8 cellular contexts compared by ENCODE assay signal in the genomic region with DNA sequence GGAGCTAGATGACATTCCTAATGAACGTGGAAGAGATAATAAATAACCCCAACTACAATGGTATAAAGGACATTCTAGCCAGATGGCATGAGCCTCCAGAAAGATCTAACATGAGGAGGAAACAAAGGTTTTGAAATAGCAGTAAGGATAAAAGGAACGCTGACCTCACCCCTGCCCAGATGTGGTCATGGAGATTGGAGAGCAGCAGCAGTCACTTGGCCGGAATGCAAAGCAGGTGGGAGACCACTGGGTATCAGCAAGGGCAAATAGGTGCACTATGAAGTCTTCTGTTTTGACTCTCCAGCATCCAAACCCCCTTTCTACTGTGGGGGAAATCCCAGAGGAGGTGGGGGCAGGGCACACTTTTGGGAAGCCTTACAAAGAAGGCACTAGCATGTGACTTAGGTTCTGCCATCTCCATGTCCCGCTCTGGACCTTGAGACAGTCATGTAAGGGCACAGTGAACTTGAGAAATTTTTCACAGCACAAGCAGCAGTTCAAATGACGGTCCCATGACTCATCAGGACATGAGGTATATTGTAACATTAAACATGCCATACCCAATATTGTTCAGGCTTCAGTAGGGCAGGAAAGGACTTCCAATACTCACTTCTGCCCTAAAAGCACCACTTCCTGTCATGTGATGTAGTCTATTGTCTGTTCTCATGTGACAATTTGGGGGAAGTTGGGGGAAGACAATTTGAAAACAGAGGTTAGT. TPM values are rescaled to one million over a fixed set of nuclear protein-coding genes. Genes with fewer than 3 reads are reported as not detected.
A peak's percentile ranks its signal among the peaks of the same experiment; 100 is the strongest.
DNase-seq lines count a peak whose midpoint lies in the region; ATAC-seq and TF ChIP-seq lines count a peak whose summit lies in the region.

No MANE protein-coding gene starts in this region.

- H3K27ac ChIP-seq in GM23248: peak overlapping the region; percentile 88
- H3K27ac ChIP-seq in RWPE2 (ENCODE audit: poor library complexity, severe bottlenecking): peak overlapping the region; percentile 94

- H3K27me3 ChIP-seq in GM23248 (replicated peaks; ENCODE audit: insufficient read depth) (no peaks in the 10 kb centered on the region), RWPE2 (ENCODE audit: insufficient read depth, poor library complexity, severe bottlenecking) (no peaks in the 10 kb centered on the region)

- peak; percentile 78 to 81 for DNase-seq in AML-193 (lab: John Stamatoyannopoulos, UW)
- peak; percentile 95 for DNase-seq in GM23248
- peak; percentile 72 for DNase-seq in RWPE2 (ENCODE audit: low spot score)
- DNase-seq in glomerular visceral epithelial cell (ENCODE audit: extremely low spot score): peak; percentile 86
- DNase-seq in glutamatergic neuron: no peak
- no peak for DNase-seq in NCI-H2029 (lab: John Stamatoyannopoulos, UW)
- DNase-seq in T-helper 9 cell: no peak
- no peak for DNase-seq in NCI-H446 treated with DMSO at 0.1 percent for 48 hours (lab: John Stamatoyannopoulos, UW)

- no peaks in the 10 kb centered on the region for H3K79me2 ChIP-seq in GM23248 (ENCODE audit: insufficient read depth)

- H3K27me3 Mint-ChIP-seq in glutamatergic neuron (ENCODE audit: unreplicated experiment): no peaks in the 10 kb centered on the region

- H3K4me1 Mint-ChIP-seq in glutamatergic neuron (ENCODE audit: low read depth, unreplicated experiment): peaks cover 8% of the 10 kb centered on the region

- H3K36me3 Mint-ChIP-seq in glutamatergic neuron (ENCODE audit: unreplicated experiment): no peaks in the 10 kb centered on the region

- peak overlapping the region; percentile 58 for H3K9ac ChIP-seq in GM23248

- in situ Hi-C loops in GM23248 (cut with MboI): loop anchor here (25.0 kb wide), 1 partner anchor 104 kb away; no protein-coding TSS in a partner anchor

- no peaks in the 10 kb centered on the region for H3K9me2 ChIP-seq in GM23248 (ENCODE audit: insufficient read depth)

- H3K36me3 ChIP-seq in GM23248 (ENCODE audit: low read depth) (no peaks in the 10 kb centered on the region), RWPE2 (ENCODE audit: low read depth) (no peaks in the 10 kb centered on the region)

- H3K4me3 Mint-ChIP-seq in glutamatergic neuron (ENCODE audit: unreplicated experiment): no peak overlapping the region

- H3K4me3 ChIP-seq in GM23248: peak overlapping the region; percentile 13
- no peak overlapping the region for H3K4me3 ChIP-seq in RWPE2 (ENCODE audit: severe bottlenecking)

- peak overlapping the region; percentile 42 for H2AFZ ChIP-seq in GM23248

- H3K9me3 ChIP-seq in GM23248 (ENCODE audit: low read depth) (no peaks in the 10 kb centered on the region), RWPE2 (ENCODE audit: severe bottlenecking) (no peaks in the 10 kb centered on the region)

- no peak overlapping the region for H3K27ac Mint-ChIP-seq in glutamatergic neuron (ENCODE audit: unreplicated experiment)

- peak overlapping the region; percentile 50 for H3K4me2 ChIP-seq in GM23248 (ENCODE audit: unreplicated experiment)

- H4K20me1 ChIP-seq in GM23248 (ENCODE audit: insufficient read depth): no peaks in the 10 kb centered on the region

- peak; percentile 77 for ATAC-seq in RWPE2 (ENCODE audit: low read depth)

- H3K4me1 ChIP-seq in GM23248 (ENCODE audit: insufficient read depth) (peaks cover 24% of the 10 kb centered on the region), RWPE2 (ENCODE audit: insufficient read depth, poor library complexity, severe bottlenecking) (peaks cover 24% of the 10 kb centered on the region)

- H3K9me3 Mint-ChIP-seq in glutamatergic neuron (ENCODE audit: unreplicated experiment): peaks cover 1% of the 10 kb centered on the region

- peaks cover 24% of the 10 kb centered on the region for H3F3A ChIP-seq in GM23248 (ENCODE audit: insufficient read depth)

- no peak for TF ChIP-seq CTCF in RWPE2 (IDR thresholded peaks at IDR 0.05; ENCODE audit: poor library complexity, severe bottlenecking)
- TF ChIP-seq CTCF in glutamatergic neuron (IDR thresholded peaks at IDR 0.05; ENCODE audit: partially characterized antibody, unreplicated experiment): no peak

- 31 to 32% methylated on average over 5 of the region's 5 CpGs for whole genome bisulfite sequencing in GM23248 (ENCODE audit: low coverage in 1 of 2, low lambda C conversion rate in 2 of 2, missing lambda C conversion rate in 2 of 2), 2 experiments

RNA-seq across cellular contexts. Expression of a gene that starts 55.2 kb away (rescaled TPM):
- 5.6 and 16.9 TPM in 2 replicates for total RNA-seq in GM23248 (2014; rRNA removed; shearing (Covaris generic))
- 8.9 and 9.9 TPM in 2 replicates for polyA plus RNA-seq in GM23248 (2016; fragmentation: Nextera tagmentation; extraction: Ambion mirVana)
- 15.4 TPM for total RNA-seq in glutamatergic neuron (ENCODE audit: unreplicated experiment)

RNA-seq across cellular contexts. Expression of a gene that starts 55.3 kb away (rescaled TPM):
- total RNA-seq in GM23248 (2014; rRNA removed; shearing (Covaris generic)): 8.3 and 10.9 TPM in 2 replicates
- polyA plus RNA-seq in GM23248 (2016; fragmentation: Nextera tagmentation; extraction: Ambion mirVana): 16.0 and 16.3 TPM in 2 replicates
- total RNA-seq in glutamatergic neuron (ENCODE audit: unreplicated experiment): 7.7 TPM

Comparison
In these comparisons a context has a peak if more than half of its experiments do, and no peak if none do; other contexts are left out.
1. DNase-seq: peak in AML-193 (2 of 2), GM23248 (single experiment), RWPE2 (single experiment) and glomerular visceral epithelial cell (single experiment); none in glutamatergic neuron (single experiment), NCI-H2029 (single experiment), T-helper 9 cell (single experiment) and NCI-H446 treated with DMSO at 0.1 percent for 48 hours (single experiment).